In the genomic region with DNA sequence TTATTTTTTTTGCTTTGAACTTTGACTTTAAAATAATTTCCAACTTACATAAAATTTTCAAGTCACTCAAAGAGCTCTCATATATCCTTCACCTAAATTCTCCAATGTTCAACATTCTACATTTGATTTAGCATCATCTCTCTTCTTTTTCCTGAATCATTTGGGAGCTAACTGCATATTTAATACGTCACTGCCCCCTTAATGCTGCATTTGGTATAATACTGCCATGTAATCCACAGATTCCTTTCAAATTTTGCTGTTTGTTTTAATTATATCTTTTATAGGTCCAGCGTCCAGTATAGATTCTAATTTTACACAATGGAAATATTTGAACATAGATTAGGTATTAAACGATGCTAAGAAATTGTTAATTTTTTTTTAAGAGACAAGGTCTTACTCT, we compare ENCODE assay signal across 1 cellular context.
TF ChIP-seq lines count a peak whose summit lies in the region.

No MANE protein-coding gene starts in this region.

TF ChIP-seq in H1, 55 proteins besides CTCF, POLR2A, EP300 and RAD21:
- TF ChIP-seq GABPA (IDR thresholded peaks at IDR 0.05; ENCODE audit: borderline replicate concordance, insufficient read depth, low read length) (no peak), CBX8 (IDR thresholded peaks at IDR 0.05; ENCODE audit: borderline replicate concordance, low read depth, low read length) (no peak), RNF2 (IDR thresholded peaks at IDR 0.05; ENCODE audit: borderline replicate concordance, low read depth, low read length, missing control alignments, poor library complexity, severe bottlenecking) (no peak), YY1 (IDR thresholded peaks at IDR 0.05; ENCODE audit: low read depth, low read length) (no peak), MAX (IDR thresholded peaks at IDR 0.05) (no peak), CBX5 (IDR thresholded peaks at IDR 0.05; ENCODE audit: low read depth, low read length) (no peak), TAF1 (IDR thresholded peaks at IDR 0.05; ENCODE audit: low read depth, low read length) (no peak), CEBPB (IDR thresholded peaks at IDR 0.05; ENCODE audit: low read depth, low read length) (no peak), SP2 (IDR thresholded peaks at IDR 0.05; ENCODE audit: low read length) (no peak), SIN3A (conservative IDR thresholded peaks at IDR 0.05 in 1 of 2, IDR thresholded peaks at IDR 0.05 in 1 of 2; ENCODE audit: low read depth in 1 of 2, low read length in 2 of 2) (no peak), SIX5 (IDR thresholded peaks at IDR 0.05; ENCODE audit: low read depth, low read length) (no peak), HDAC6 (IDR thresholded peaks at IDR 0.05; ENCODE audit: low read depth, low read length) (no peak)
- TF ChIP-seq, protein P1, sequence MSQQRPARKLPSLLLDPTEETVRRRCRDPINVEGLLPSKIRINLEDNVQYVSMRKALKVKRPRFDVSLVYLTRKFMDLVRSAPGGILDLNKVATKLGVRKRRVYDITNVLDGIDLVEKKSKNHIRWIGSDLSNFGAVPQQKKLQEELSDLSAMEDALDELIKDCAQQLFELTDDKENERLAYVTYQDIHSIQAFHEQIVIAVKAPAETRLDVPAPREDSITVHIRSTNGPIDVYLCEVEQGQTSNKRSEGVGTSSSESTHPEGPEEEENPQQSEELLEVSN (IDR thresholded peaks at IDR 0.05): no peak
